1 cellular context compared by ENCODE assay signal in genomic region chr10:91901784-91902677, GRCh38.
A peak's percentile ranks its signal among the peaks of the same experiment; 100 is the strongest.
TF ChIP-seq lines count a peak whose summit lies in the region.

No MANE protein-coding gene starts in this region.

TF ChIP-seq in HepG2, 621 proteins besides CTCF, POLR2A, EP300 and RAD21 (continued from another document):
- TF ChIP-seq CEBPB (IDR thresholded peaks at IDR 0.05; ENCODE audit: borderline replicate concordance, low read depth, low read length): peak; percentile 81
- TF ChIP-seq ERF (CRISPR knock-in tag; IDR thresholded peaks at IDR 0.05): peak; percentile 53; the same call in 1 of the 2 replicates
- TF ChIP-seq PAXIP1 (CRISPR knock-in tag; conservative IDR thresholded peaks at IDR 0.05): peak; percentile 59
- TF ChIP-seq PHF21A (CRISPR knock-in tag; IDR thresholded peaks at IDR 0.05): no peak
- TF ChIP-seq SOX5 (CRISPR knock-in tag; IDR thresholded peaks at IDR 0.05; ENCODE audit: borderline replicate concordance): peak; percentile 58; the same call in 1 of the 2 replicates
- TF ChIP-seq ELF3 (CRISPR knock-in tag; IDR thresholded peaks at IDR 0.05): peak; percentile 77
- TF ChIP-seq TBX2 (CRISPR knock-in tag; IDR thresholded peaks at IDR 0.05; ENCODE audit: borderline replicate concordance): peak; percentile 45; the same call in 1 of the 2 replicates
- TF ChIP-seq ARNT2 (CRISPR knock-in tag; IDR thresholded peaks at IDR 0.05; ENCODE audit: low read depth): no peak
- TF ChIP-seq ZNF644 (CRISPR knock-in tag; IDR thresholded peaks at IDR 0.05; ENCODE audit: low read depth): 0 out of 2 replicates have a peak, but pooled peaks have one; percentile 10
- TF ChIP-seq ARID3A (IDR thresholded peaks at IDR 0.05; ENCODE audit: low read depth, low read length): 0 out of 2 replicates have a peak, but pooled peaks have one; percentile 9
- TF ChIP-seq ZKSCAN8 (CRISPR knock-in tag; IDR thresholded peaks at IDR 0.05; ENCODE audit: borderline replicate concordance): peak; percentile 42; the same call in 1 of the 2 replicates
- TF ChIP-seq GABPB1 (CRISPR knock-in tag; IDR thresholded peaks at IDR 0.05): 0 out of 2 replicates have a peak, but pooled peaks have one; percentile 17
- peak; percentile 64; the same call in 1 of the 2 replicates for TF ChIP-seq MIER3 (CRISPR knock-in tag; IDR thresholded peaks at IDR 0.05; ENCODE audit: borderline replicate concordance)
- peak; percentile 42; the same call in 1 of the 2 replicates for TF ChIP-seq ZNF792 (CRISPR knock-in tag; IDR thresholded peaks at IDR 0.05)
- 0 out of 2 replicates have a peak, but pooled peaks have one; percentile 41 for TF ChIP-seq ZNF816 (CRISPR knock-in tag; IDR thresholded peaks at IDR 0.05; ENCODE audit: borderline replicate concordance)
- TF ChIP-seq SIN3B (IDR thresholded peaks at IDR 0.05; ENCODE audit: low read length): no peak
- TF ChIP-seq FOXP1 (IDR thresholded peaks at IDR 0.05): no peak
- peak; percentile 70 for TF ChIP-seq FOXP1 (CRISPR knock-in tag; IDR thresholded peaks at IDR 0.05)
- peak; percentile 83; the same call in 1 of the 2 replicates for TF ChIP-seq ETV5 (CRISPR knock-in tag; IDR thresholded peaks at IDR 0.05; ENCODE audit: borderline replicate concordance)
- TF ChIP-seq JUND (CRISPR knock-in tag; IDR thresholded peaks at IDR 0.05): peak; percentile 92
- TF ChIP-seq ATF3 (CRISPR knock-in tag; IDR thresholded peaks at IDR 0.05): peak; percentile 84
- peak; percentile 56; the same call in 1 of the 2 replicates for TF ChIP-seq MED1 (CRISPR knock-in tag; IDR thresholded peaks at IDR 0.05)
- 0 out of 2 replicates have a peak, but pooled peaks have one; percentile 40 for TF ChIP-seq ZNF800 (CRISPR knock-in tag; IDR thresholded peaks at IDR 0.05)
- no peak for TF ChIP-seq ZNF615 (CRISPR knock-in tag; IDR thresholded peaks at IDR 0.05; ENCODE audit: borderline replicate concordance)
